ENCODE assay signal across 24 cellular contexts in genomic region chr11:36426226-36426848, GRCh38.
DNase-seq lines count a peak whose midpoint lies in the region; ATAC-seq, FAIRE-seq and TF ChIP-seq lines count a peak whose summit lies in the region.
"Had no signal": no experiment of that assay in that cellular context is flagged by ENCODE, and none has a peak within 500 bp of the region (broad histone marks: within the 10 kb centered on the region; RNA-seq: fewer than 3 reads in every experiment).

No MANE protein-coding gene starts in this region.

- H3K4me2 ChIP-seq in A549 (no peak overlapping the region), osteoblast (ENCODE audit: insufficient read depth, low read length) (no peak overlapping the region)
- H3K4me2 ChIP-seq: hepatocyte, KMS-11 had no signal

- TF ChIP-seq EP300 in A549 (IDR thresholded peaks at IDR 0.05) (no peak), sigmoid colon (IDR thresholded peaks at IDR 0.05) (no peak)

- H3K36me3 Mint-ChIP-seq in CD8-positive, alpha-beta T cell, result no peaks in the 10 kb centered on the region
- peaks cover 36% of the 10 kb centered on the region for H3K36me3 Mint-ChIP-seq in chondrocyte (ENCODE audit: low read depth)
- peaks cover 44% of the 10 kb centered on the region for H3K36me3 Mint-ChIP-seq in natural killer cell treated with Interleukin-12 subunit alpha and Interleukin-12 subunit beta and Interleukin-15 and Interleukin-18, amount 100 ng/mL, for 72 hours
- no peaks in the 10 kb centered on the region for H3K36me3 Mint-ChIP-seq in WTC11

- H3K27ac ChIP-seq in A549 (peak overlapping the region; percentile 11 to 53; a peak in 3 of 6 replicates), sigmoid colon (no peak overlapping the region), osteoblast (ENCODE audit: low read depth, low read length) (no peak overlapping the region)
- H3K27ac ChIP-seq in CD8-positive, alpha-beta T cell (ENCODE audit: low read depth, low read length), result no peak overlapping the region
- H3K27ac ChIP-seq: epithelial cell of prostate, hepatocyte, KMS-11, uterus had no signal

- CTCF ChIA-PET in A549 (lab: Yijun Ruan, JAX) (interaction anchor here (0.7 to 1.5 kb wide), 2 partner anchors 39 to 49 kb away, joined by 3 to 4 read pairs; no protein-coding TSS in a partner anchor), WTC11 (lab: Charles Lee) (no interaction called here)
- CTCF ChIA-PET in CD8-positive, alpha-beta T cell (lab: Charles Lee), result interaction anchor here (1.3 kb wide), 1 partner anchor 49 kb away, joined by 4 read pairs; no protein-coding TSS in a partner anchor

- TF ChIP-seq CTCF in A549 (IDR thresholded peaks at IDR 0.05) (no peak), chondrocyte (IDR thresholded peaks at IDR 0.05) (no peak), WTC11 (IDR thresholded peaks at IDR 0.05) (no peak), sigmoid colon (IDR thresholded peaks at IDR 0.05) (no peak), osteoblast (IDR thresholded peaks at IDR 0.05; ENCODE audit: extremely low read depth, low read depth, low read length) (no peak)
- TF ChIP-seq CTCF in CD8-positive, alpha-beta T cell (IDR thresholded peaks at IDR 0.05), result no peak

- H3K4me1 ChIP-seq in A549 (peaks cover 38% of the 10 kb centered on the region), sigmoid colon (peaks cover 0 to 6% (median 0%) of the 10 kb centered on the region in 4 donors), osteoblast (ENCODE audit: insufficient read depth, low read length) (peaks cover 29% of the 10 kb centered on the region)
- peaks cover 12% of the 10 kb centered on the region for H3K4me1 ChIP-seq in CD8-positive, alpha-beta T cell (ENCODE audit: insufficient read depth, low read length)

- no peak for TF ChIP-seq RAD21 in A549 (conservative IDR thresholded peaks at IDR 0.05 in 1 of 2, IDR thresholded peaks at IDR 0.05 in 1 of 2)

- WGBS in A549 (ENCODE audit: missing lambda C conversion rate), result 67% methylated on average over 4 of the region's 4 CpGs
- 58 to 72% methylated on average over 4 of the region's 4 CpGs for WGBS in sigmoid colon, 2 donors

- POLR2A ChIA-PET in A549 (lab: Yijun Ruan, JAX), result no interaction called here
- POLR2A ChIA-PET in CD8-positive, alpha-beta T cell (lab: Charles Lee), result no interaction called here
- POLR2A ChIA-PET in WTC11 (lab: Charles Lee), result no interaction called here

- no peak overlapping the region for H3K4me3 Mint-ChIP-seq in CD8-positive, alpha-beta T cell
- H3K4me3 Mint-ChIP-seq in chondrocyte (ENCODE audit: unreplicated experiment) (no peak overlapping the region), WTC11 (no peak overlapping the region)
- peak overlapping the region; percentile 74 for H3K4me3 Mint-ChIP-seq in natural killer cell treated with Interleukin-12 subunit alpha and Interleukin-12 subunit beta and Interleukin-15 and Interleukin-18, amount 100 ng/mL, for 72 hours
- H3K4me3 Mint-ChIP-seq: activated B cell treated with CpG ODN at 0.5 μM for 24 hours; activated T-cell treated with anti-CD3 and anti-CD28 coated beads, Interleukin-2, amount 50 U/mL, for 24 hours had no signal

- TF ChIP-seq POLR2A in A549 (IDR thresholded peaks at IDR 0.05; ENCODE audit: low read length) (no peak), sigmoid colon (IDR thresholded peaks at IDR 0.05) (no peak)

- peak overlapping the region; percentile 10 for H3K27ac Mint-ChIP-seq in CD8-positive, alpha-beta T cell
- H3K27ac Mint-ChIP-seq in chondrocyte (ENCODE audit: unreplicated experiment) (peak overlapping the region; percentile 53), WTC11 (no peak overlapping the region)
- peak overlapping the region; percentile 84 to 95 for H3K27ac Mint-ChIP-seq in natural killer cell treated with Interleukin-12 subunit alpha and Interleukin-12 subunit beta and Interleukin-15 and Interleukin-18, amount 100 ng/mL, for 72 hours
- H3K27ac Mint-ChIP-seq: activated B cell treated with CpG ODN at 0.5 μM for 24 hours; activated T-cell treated with anti-CD3 and anti-CD28 coated beads, Interleukin-2, amount 50 U/mL, for 24 hours had no signal

- H3K36me3 ChIP-seq in CD8-positive, alpha-beta T cell (ENCODE audit: insufficient read depth, low read length), result no peaks in the 10 kb centered on the region
- no peaks in the 10 kb centered on the region for H3K36me3 ChIP-seq in sigmoid colon
- H3K36me3 ChIP-seq in osteoblast (ENCODE audit: insufficient read depth, low read length), result no peaks in the 10 kb centered on the region
- H3K36me3 ChIP-seq: right atrium auricular region, uterus had no signal

- intact Hi-C loops in CD8-positive, alpha-beta T cell (cut with DNase I, micrococcal nuclease), result loop anchor here in 1 of 2 experiments (1.0 kb wide), 1 partner anchor 9 kb away; no protein-coding TSS in a partner anchor
- intact Hi-C loops in sigmoid colon (cut with DNase I), result no loop called here

- DNase-seq in A549 (ENCODE audit: low read depth in 1 of 2, low spot score in 1 of 2) (no peak), chondrocyte (ENCODE audit: low spot score) (no peak), WTC11 (ENCODE audit: low spot score) (no peak), sigmoid colon (no peak), osteoblast (ENCODE audit: insufficient read length, low spot score, missing footprints) (no peak)
- DNase-seq in CD8-positive, alpha-beta T cell, result no peak
- DNase-seq in natural killer cell treated with Interleukin-12 subunit alpha and Interleukin-12 subunit beta and Interleukin-15 and Interleukin-18, amount 100 ng/mL, for 72 hours (ENCODE audit: low spot score), result no peak
- no peak for DNase-seq in activated CD4-positive, CD25-positive, alpha-beta regulatory T cell (lab: John Stamatoyannopoulos, UW)
- DNase-seq: activated B cell treated with CpG ODN at 0.5 μM for 24 hours; activated naive CD4-positive, alpha-beta T cell treated with Interleukin-2 at 50 U/mL for 16 hours; activated T-cell treated with anti-CD3 and anti-CD28 coated beads, Interleukin-2, amount 50 U/mL, for 24 hours; aorta; central memory CD4-positive, alpha-beta T cell; foreskin melanocyte; NCI-H1694; NCI-H2227 treated with DMSO at 0.1 percent for 48 hours; NCI-H774; uterus had no signal

- no peak for ATAC-seq in A549
- ATAC-seq in CD8-positive, alpha-beta T cell, result peak; percentile 68
- peak in 1 of 2 donors; percentile 57 for ATAC-seq in natural killer cell treated with Interleukin-12 subunit alpha and Interleukin-12 subunit beta and Interleukin-15 and Interleukin-18, amount 100 ng/mL, for 72 hours
- no peak for ATAC-seq in WTC11
- ATAC-seq: GM12878 had no signal

- H3K9me3 ChIP-seq in A549 (no peaks in the 10 kb centered on the region), sigmoid colon (no peaks in the 10 kb centered on the region), osteoblast (ENCODE audit: low read depth, low read length) (no peaks in the 10 kb centered on the region)
- no peaks in the 10 kb centered on the region for H3K9me3 ChIP-seq in CD8-positive, alpha-beta T cell (ENCODE audit: low read length)
- H3K9me3 ChIP-seq: right atrium auricular region, uterus had no signal

- H3K4me3 ChIP-seq in A549 (no peak overlapping the region), sigmoid colon (no peak overlapping the region), osteoblast (ENCODE audit: insufficient read depth, low read length) (no peak overlapping the region)
- H3K4me3 ChIP-seq in CD8-positive, alpha-beta T cell (ENCODE audit: low read depth, low read length), result no peak overlapping the region
- H3K4me3 ChIP-seq: GM12878, hepatocyte, right atrium auricular region, uterus had no signal

- H4K20me1 ChIP-seq in osteoblast (ENCODE audit: insufficient read depth, low read length), result no peaks in the 10 kb centered on the region

- H3K27me3 ChIP-seq in CD8-positive, alpha-beta T cell (ENCODE audit: insufficient read depth, low read length), result no peaks in the 10 kb centered on the region
- H3K27me3 ChIP-seq in sigmoid colon, result no peaks in the 10 kb centered on the region
- no peaks in the 10 kb centered on the region for H3K27me3 ChIP-seq in osteoblast (ENCODE audit: insufficient read depth, low read length)
- H3K27me3 ChIP-seq: hepatocyte, right atrium auricular region, uterus had no signal

- H3K4me1 Mint-ChIP-seq in CD8-positive, alpha-beta T cell (ENCODE audit: low read depth), result peaks cover 20% of the 10 kb centered on the region
- H3K4me1 Mint-ChIP-seq in chondrocyte (ENCODE audit: low read depth) (peaks cover 62% of the 10 kb centered on the region), WTC11 (no peaks in the 10 kb centered on the region)
- H3K4me1 Mint-ChIP-seq in natural killer cell treated with Interleukin-12 subunit alpha and Interleukin-12 subunit beta and Interleukin-15 and Interleukin-18, amount 100 ng/mL, for 72 hours (ENCODE audit: low read depth in 2 of 2), result peaks cover 65 to 80% of the 10 kb centered on the region in 2 donors

- no peaks in the 10 kb centered on the region for H3K9me3 Mint-ChIP-seq in CD8-positive, alpha-beta T cell
- H3K9me3 Mint-ChIP-seq in chondrocyte (ENCODE audit: low read depth) (no peaks in the 10 kb centered on the region), WTC11 (no peaks in the 10 kb centered on the region)
- H3K9me3 Mint-ChIP-seq in natural killer cell treated with Interleukin-12 subunit alpha and Interleukin-12 subunit beta and Interleukin-15 and Interleukin-18, amount 100 ng/mL, for 72 hours, result no peaks in the 10 kb centered on the region
- H3K9me3 Mint-ChIP-seq: activated B cell treated with CpG ODN at 0.5 μM for 24 hours; activated T-cell treated with anti-CD3 and anti-CD28 coated beads, Interleukin-2, amount 50 U/mL, for 24 hours had no signal

- no peak for FAIRE-seq in A549 (lab: Jason Lieb, UNC)
- FAIRE-seq: GM12878, islet of Langerhans had no signal

- H3K27me3 Mint-ChIP-seq in CD8-positive, alpha-beta T cell (ENCODE audit: low read depth), result peaks cover 7% of the 10 kb centered on the region
- H3K27me3 Mint-ChIP-seq in chondrocyte (ENCODE audit: low read depth) (no peaks in the 10 kb centered on the region), WTC11 (ENCODE audit: low read depth) (no peaks in the 10 kb centered on the region)
- H3K27me3 Mint-ChIP-seq in natural killer cell treated with Interleukin-12 subunit alpha and Interleukin-12 subunit beta and Interleukin-15 and Interleukin-18, amount 100 ng/mL, for 72 hours, result no peaks in the 10 kb centered on the region
- H3K27me3 Mint-ChIP-seq: activated T-cell treated with anti-CD3 and anti-CD28 coated beads, Interleukin-2, amount 50 U/mL, for 24 hours had no signal

- no peaks in the 10 kb centered on the region for H3K79me2 ChIP-seq in osteoblast (ENCODE audit: insufficient read depth, low read length)
- H3K79me2 ChIP-seq: hepatocyte had no signal

- no peak overlapping the region for H2AFZ ChIP-seq in osteoblast (ENCODE audit: low read length)
- H2AFZ ChIP-seq: hepatocyte had no signal

TF ChIP-seq in WTC11, 78 proteins besides CTCF, POLR2A, EP300 and RAD21 (continues in another document):
- TF ChIP-seq CDX4 (CRISPR knock-in tag; IDR thresholded peaks at IDR 0.05; ENCODE audit: borderline replicate concordance), result no peak

Comparison
In these comparisons a context has a peak if more than half of its experiments do, and no peak if none do; other contexts are left out.
1. H3K27ac ChIP-seq: peak in A549 (2 of 2); none in CD8-positive, alpha-beta T cell (single experiment), sigmoid colon (0 of 4) and osteoblast (single experiment).